ENCODE assay signal across 1 cellular context in genomic region chr10:110798340-110798739, GRCh38.
TF ChIP-seq lines count a peak whose summit lies in the region.

No MANE protein-coding gene starts in this region.

TF ChIP-seq in GM12878, 131 proteins besides CTCF, POLR2A, EP300 and RAD21 (continued from another document):
- TF ChIP-seq CREM (IDR thresholded peaks at IDR 0.05; ENCODE audit: low read depth) (no peak), ZNF622 (IDR thresholded peaks at IDR 0.05) (no peak), STAT1 (conservative IDR thresholded peaks at IDR 0.05) (no peak), ESRRA (IDR thresholded peaks at IDR 0.05; ENCODE audit: low read length) (no peak), ATF7 (IDR thresholded peaks at IDR 0.05; ENCODE audit: low read depth) (no peak), IRF3 (IDR thresholded peaks at IDR 0.05) (no peak), SUZ12 (IDR thresholded peaks at IDR 0.05; ENCODE audit: unreplicated experiment) (no peak), TCF3 (IDR thresholded peaks at IDR 0.05; ENCODE audit: borderline replicate concordance, insufficient read depth, low read depth, low read length) (no peak), SREBF1 (IDR thresholded peaks at IDR 0.05; ENCODE audit: low read length) (no peak), ZBTB40 (IDR thresholded peaks at IDR 0.05; ENCODE audit: borderline replicate concordance) (no peak), SMAD1 (IDR thresholded peaks at IDR 0.05; ENCODE audit: low read depth, partially characterized antibody) (no peak), BHLHE40 (IDR thresholded peaks at IDR 0.05; ENCODE audit: borderline replicate concordance in 1 of 2, low read depth in 2 of 2, low read length in 1 of 2) (no peak), HDAC2 (IDR thresholded peaks at IDR 0.05) (no peak), TCF12 (IDR thresholded peaks at IDR 0.05; ENCODE audit: low read depth, low read length) (no peak), ZNF217 (IDR thresholded peaks at IDR 0.05) (no peak)
- TF ChIP-seq, protein P1, sequence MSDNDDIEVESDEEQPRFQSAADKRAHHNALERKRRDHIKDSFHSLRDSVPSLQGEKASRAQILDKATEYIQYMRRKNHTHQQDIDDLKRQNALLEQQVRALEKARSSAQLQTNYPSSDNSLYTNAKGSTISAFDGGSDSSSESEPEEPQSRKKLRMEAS (IDR thresholded peaks at IDR 0.05; ENCODE audit: low read depth, low read length): no peak
- TF ChIP-seq, protein P2, sequence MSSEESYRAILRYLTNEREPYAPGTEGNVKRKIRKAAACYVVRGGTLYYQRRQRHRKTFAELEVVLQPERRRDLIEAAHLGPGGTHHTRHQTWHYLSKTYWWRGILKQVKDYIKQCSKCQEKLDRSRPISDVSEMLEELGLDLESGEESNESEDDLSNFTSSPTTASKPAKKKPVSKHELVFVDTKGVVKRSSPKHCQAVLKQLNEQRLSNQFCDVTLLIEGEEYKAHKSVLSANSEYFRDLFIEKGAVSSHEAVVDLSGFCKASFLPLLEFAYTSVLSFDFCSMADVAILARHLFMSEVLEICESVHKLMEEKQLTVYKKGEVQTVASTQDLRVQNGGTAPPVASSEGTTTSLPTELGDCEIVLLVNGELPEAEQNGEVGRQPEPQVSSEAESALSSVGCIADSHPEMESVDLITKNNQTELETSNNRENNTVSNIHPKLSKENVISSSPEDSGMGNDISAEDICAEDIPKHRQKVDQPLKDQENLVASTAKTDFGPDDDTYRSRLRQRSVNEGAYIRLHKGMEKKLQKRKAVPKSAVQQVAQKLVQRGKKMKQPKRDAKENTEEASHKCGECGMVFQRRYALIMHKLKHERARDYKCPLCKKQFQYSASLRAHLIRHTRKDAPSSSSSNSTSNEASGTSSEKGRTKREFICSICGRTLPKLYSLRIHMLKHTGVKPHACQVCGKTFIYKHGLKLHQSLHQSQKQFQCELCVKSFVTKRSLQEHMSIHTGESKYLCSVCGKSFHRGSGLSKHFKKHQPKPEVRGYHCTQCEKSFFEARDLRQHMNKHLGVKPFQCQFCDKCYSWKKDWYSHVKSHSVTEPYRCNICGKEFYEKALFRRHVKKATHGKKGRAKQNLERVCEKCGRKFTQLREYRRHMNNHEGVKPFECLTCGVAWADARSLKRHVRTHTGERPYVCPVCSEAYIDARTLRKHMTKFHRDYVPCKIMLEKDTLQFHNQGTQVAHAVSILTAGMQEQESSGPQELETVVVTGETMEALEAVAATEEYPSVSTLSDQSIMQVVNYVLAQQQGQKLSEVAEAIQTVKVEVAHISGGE (CRISPR knock-in tag; IDR thresholded peaks at IDR 0.05): no peak
